ENCODE assay signal across 22 cellular contexts in the genomic region with DNA sequence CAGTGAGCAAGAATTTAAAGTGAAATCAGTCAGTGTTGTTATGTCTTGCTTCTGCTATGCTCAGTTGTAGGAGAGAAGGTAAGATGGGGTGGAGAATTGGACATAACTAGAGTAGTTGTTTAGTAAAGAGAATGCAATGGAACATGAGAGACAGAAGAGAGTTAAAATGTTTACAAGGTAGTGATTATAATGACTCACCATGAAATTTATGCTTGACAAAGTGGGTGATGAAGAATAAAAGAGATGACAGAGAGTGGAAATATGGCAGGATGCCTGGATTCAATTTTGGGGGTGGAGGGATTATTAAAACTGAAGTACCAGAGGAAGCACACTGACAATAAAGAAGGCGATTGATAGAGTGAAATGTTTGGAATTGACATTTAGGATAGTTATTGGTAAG. TPM values are rescaled to one million over a fixed set of nuclear protein-coding genes. Genes with fewer than 3 reads are reported as not detected.
DNase-seq lines count a peak whose midpoint lies in the region; ATAC-seq, FAIRE-seq and TF ChIP-seq lines count a peak whose summit lies in the region.
"Had no signal": no experiment of that assay in that cellular context is flagged by ENCODE, and none has a peak within 500 bp of the region (broad histone marks: within the 10 kb centered on the region; RNA-seq: fewer than 3 reads in every experiment).

No MANE protein-coding gene starts in this region.

- FAIRE-seq in D721Med (lab: Jason Lieb, UNC): no peak
- FAIRE-seq: urothelium cell line had no signal

- DNase-seq in DMS53 (lab: John Stamatoyannopoulos, UW) (peak; percentile 45), DMS53 treated with DMSO at 0.1 percent for 48 hours (lab: John Stamatoyannopoulos, UW; ENCODE audit: unreplicated experiment) (no peak), LHCN-M2 (ENCODE audit: low read depth) (peak; percentile 46), NCI-H2227 treated with DMSO at 0.1 percent for 48 hours (lab: John Stamatoyannopoulos, UW) (peak; percentile 92), fibroblast of mammary gland (ENCODE audit: low read depth) (peak; percentile 77), D721Med (ENCODE audit: insufficient read length, low spot score) (no peak), NOMO-1 treated with dmso at 0.1 percent for 144 hours (lab: John Stamatoyannopoulos, UW; ENCODE audit: unreplicated experiment) (no peak)
- no peak for DNase-seq in effector memory CD8-positive, alpha-beta T cell
- DNase-seq: activated B cell treated with CpG ODN at 0.5 μM for 24 hours; activated CD4-positive, alpha-beta memory T cell treated with anti-CD3 and anti-CD28 coated beads, Interleukin-2, amount 10 ng/mL, durations not matched to agents 7 days and 5 days; activated naive CD4-positive, alpha-beta T cell treated with Interleukin-2 at 50 U/mL for 16 hours; activated T-cell treated with anti-CD3 and anti-CD28 coated beads, Interleukin-2, amount 50 U/mL, for 1 hour; amygdala; NCI-H82; Peyer's patch; T-helper 9 cell had no signal

- TF ChIP-seq CTCF in fibroblast of mammary gland (conservative IDR thresholded peaks at IDR 0.05; ENCODE audit: control insufficient read depth, insufficient read depth, low read depth, low read length) (no peak), D721Med (IDR thresholded peaks at IDR 0.05; ENCODE audit: insufficient read depth, missing control alignments) (no peak)

- ATAC-seq in effector memory CD8-positive, alpha-beta T cell (replicated peaks): no peak
- ATAC-seq: esophagus mucosa had no signal

- no peak overlapping the region for H3K27ac Mint-ChIP-seq in effector memory CD8-positive, alpha-beta T cell
- H3K27ac Mint-ChIP-seq: activated B cell treated with CpG ODN at 0.5 μM for 24 hours; activated CD4-positive, alpha-beta memory T cell treated with anti-CD3 and anti-CD28 coated beads, Interleukin-2, amount 10 ng/mL, durations not matched to agents 7 days and 5 days had no signal

- H3K27me3 Mint-ChIP-seq in effector memory CD8-positive, alpha-beta T cell: no peaks in the 10 kb centered on the region
- H3K27me3 Mint-ChIP-seq: activated CD4-positive, alpha-beta memory T cell treated with anti-CD3 and anti-CD28 coated beads, Interleukin-2, amount 10 ng/mL, durations not matched to agents 7 days and 5 days; central memory CD8-positive, alpha-beta T cell had no signal

- H3K4me1 Mint-ChIP-seq in effector memory CD8-positive, alpha-beta T cell (ENCODE audit: low read depth in 2 of 2): no peaks in the 10 kb centered on the region
- H3K4me1 Mint-ChIP-seq: activated B cell treated with CpG ODN at 0.5 μM for 24 hours; activated CD4-positive, alpha-beta memory T cell treated with anti-CD3 and anti-CD28 coated beads, Interleukin-2, amount 10 ng/mL, durations not matched to agents 7 days and 5 days; central memory CD8-positive, alpha-beta T cell had no signal

- no peak overlapping the region for H3K4me3 ChIP-seq in fibroblast of mammary gland (ENCODE audit: control insufficient read depth, low read depth, low read length)
- H3K4me3 ChIP-seq: BLaER1, Peyer's patch, prostate gland had no signal

- H3K4me3 Mint-ChIP-seq in effector memory CD8-positive, alpha-beta T cell: no peak overlapping the region
- H3K4me3 Mint-ChIP-seq: activated B cell treated with CpG ODN at 0.5 μM for 24 hours; activated CD4-positive, alpha-beta memory T cell treated with anti-CD3 and anti-CD28 coated beads, Interleukin-2, amount 10 ng/mL, durations not matched to agents 7 days and 5 days; central memory CD8-positive, alpha-beta T cell; neural crest cell had no signal

- H3K9me3 Mint-ChIP-seq in effector memory CD8-positive, alpha-beta T cell: no peaks in the 10 kb centered on the region
- H3K9me3 Mint-ChIP-seq: activated CD4-positive, alpha-beta memory T cell treated with anti-CD3 and anti-CD28 coated beads, Interleukin-2, amount 10 ng/mL, durations not matched to agents 7 days and 5 days; central memory CD8-positive, alpha-beta T cell had no signal

- no peaks in the 10 kb centered on the region for H3K36me3 Mint-ChIP-seq in effector memory CD8-positive, alpha-beta T cell (ENCODE audit: insufficient read depth)

RNA-seq across cellular contexts. Expression of a gene that starts 10.6 kb away (rescaled TPM):
- 10.8 and 12.7 TPM in 2 replicates for total RNA-seq in LHCN-M2 (2014; rRNA removed)
- 1.7 TPM for polyA plus RNA-seq in LHCN-M2 (2012)

Comparison
In these comparisons a context has a peak if more than half of its experiments do, and no peak if none do; other contexts are left out.
1. DNase-seq: peak in DMS53 (single experiment), LHCN-M2 (single experiment), NCI-H2227 treated with DMSO at 0.1 percent for 48 hours (single experiment) and fibroblast of mammary gland (single experiment); none in DMS53 treated with DMSO at 0.1 percent for 48 hours (single experiment), D721Med (single experiment), NOMO-1 treated with dmso at 0.1 percent for 144 hours (single experiment) and effector memory CD8-positive, alpha-beta T cell (0 of 3).